In genomic region chr1:162854245-162854860, GRCh38 we compare ENCODE assay signal across 8 cellular contexts. TPM values are rescaled to one million over a fixed set of nuclear protein-coding genes. Genes with fewer than 3 reads are reported as not detected.
DNase-seq lines count a peak whose midpoint lies in the region; ATAC-seq and FAIRE-seq lines count a peak whose summit lies in the region.

No MANE protein-coding gene starts in this region.

- no peaks in the 10 kb centered on the region for H3K9me3 ChIP-seq in GM23248 (ENCODE audit: low read depth)
- H3K9me3 ChIP-seq in MG63, result no peaks in the 10 kb centered on the region

- WGBS in GM23248 (ENCODE audit: low coverage in 1 of 2, low lambda C conversion rate in 2 of 2, missing lambda C conversion rate in 2 of 2), 2 experiments, result 27 to 28% methylated on average over 4 of the region's 4 CpGs

- in situ Hi-C loops in GM23248 (cut with MboI), result loop anchor here (10.0 kb wide), 1 partner anchor 450 kb away; no protein-coding TSS in a partner anchor

- no peaks in the 10 kb centered on the region for H3K36me3 Mint-ChIP-seq in activated naive CD8-positive, alpha-beta T cell treated with anti-CD3 and anti-CD28 coated beads, Interleukin-2, amount 10 ng/mL, durations not matched to agents 7 days and 5 days

- no peaks in the 10 kb centered on the region for H3K36me3 ChIP-seq in GM23248 (ENCODE audit: low read depth)
- no peaks in the 10 kb centered on the region for H3K36me3 ChIP-seq in MG63

- no peak overlapping the region for H3K4me3 Mint-ChIP-seq in activated naive CD8-positive, alpha-beta T cell treated with anti-CD3 and anti-CD28 coated beads, Interleukin-2, amount 10 ng/mL, durations not matched to agents 7 days and 5 days

- H3F3A ChIP-seq in GM23248 (ENCODE audit: insufficient read depth), result peaks cover 36% of the 10 kb centered on the region

- POLR2A ChIA-PET in activated naive CD8-positive, alpha-beta T cell treated with anti-CD3 and anti-CD28 coated beads, Interleukin-2, amount 10 ng/mL, durations not matched to agents 7 days and 5 days (lab: Charles Lee), result no interaction called here

- no peak overlapping the region for H3K4me3 ChIP-seq in GM23248
- H3K4me3 ChIP-seq in MG63, result no peak overlapping the region

- H3K4me1 Mint-ChIP-seq in activated naive CD8-positive, alpha-beta T cell treated with anti-CD3 and anti-CD28 coated beads, Interleukin-2, amount 10 ng/mL, durations not matched to agents 7 days and 5 days, result no peaks in the 10 kb centered on the region

- FAIRE-seq in G401.6 (lab: Jason Lieb, UNC), result peak; percentile 88

- H3K79me2 ChIP-seq in GM23248 (ENCODE audit: insufficient read depth), result no peaks in the 10 kb centered on the region

- intact Hi-C loops in left cardiac atrium (cut with DNase I), result loop anchor here in 1 of 2 donors (5.0 kb wide), 1 partner anchor 463 kb away; no protein-coding TSS in a partner anchor
- intact Hi-C loops in sciatic nerve (cut with DNase I), result no loop called here

- no peaks in the 10 kb centered on the region for H3K9me3 Mint-ChIP-seq in activated naive CD8-positive, alpha-beta T cell treated with anti-CD3 and anti-CD28 coated beads, Interleukin-2, amount 10 ng/mL, durations not matched to agents 7 days and 5 days

- peaks cover 47% of the 10 kb centered on the region for H3K4me1 ChIP-seq in GM23248 (ENCODE audit: insufficient read depth)

- peaks cover 11% of the 10 kb centered on the region for H3K27me3 Mint-ChIP-seq in activated naive CD8-positive, alpha-beta T cell treated with anti-CD3 and anti-CD28 coated beads, Interleukin-2, amount 10 ng/mL, durations not matched to agents 7 days and 5 days

- H3K27ac ChIP-seq in GM23248, result no peak overlapping the region

- no peak overlapping the region for H3K4me2 ChIP-seq in GM23248 (ENCODE audit: unreplicated experiment)

- H3K9ac ChIP-seq in GM23248, result no peak overlapping the region

- no peak overlapping the region for H2AFZ ChIP-seq in GM23248

- H3K27me3 ChIP-seq in GM23248 (replicated peaks; ENCODE audit: insufficient read depth) (no peaks in the 10 kb centered on the region), MG63 (no peaks in the 10 kb centered on the region)

- H4K20me1 ChIP-seq in GM23248 (ENCODE audit: insufficient read depth), result no peaks in the 10 kb centered on the region

- DNase-seq in GM23248 (peak; percentile 81), MG63 (peak; percentile 64), SHP77 treated with DMSO at 0.1 percent for 48 hours (lab: John Stamatoyannopoulos, UW) (peak; percentile 69), left cardiac atrium (peak; percentile 58), sciatic nerve (ENCODE audit: low spot score) (peak; percentile 76), cortex of kidney (lab: John Stamatoyannopoulos, UW) (no peak)
- no peak for DNase-seq in activated naive CD8-positive, alpha-beta T cell treated with anti-CD3 and anti-CD28 coated beads, Interleukin-2, amount 10 ng/mL, durations not matched to agents 7 days and 5 days

- H3K9me2 ChIP-seq in GM23248 (ENCODE audit: insufficient read depth), result no peaks in the 10 kb centered on the region

- ATAC-seq in activated naive CD8-positive, alpha-beta T cell treated with anti-CD3 and anti-CD28 coated beads, Interleukin-2, amount 10 ng/mL, durations not matched to agents 7 days and 5 days (ENCODE audit: low read depth), result peak; percentile 50
- ATAC-seq in left cardiac atrium (peak in 1 of 2 donors; percentile 66), sciatic nerve (peak; percentile 76)

- no peak overlapping the region for H3K27ac Mint-ChIP-seq in activated naive CD8-positive, alpha-beta T cell treated with anti-CD3 and anti-CD28 coated beads, Interleukin-2, amount 10 ng/mL, durations not matched to agents 7 days and 5 days

RNA-seq across cellular contexts. Expression of gene CCDC190, which starts 6.6 kb away (rescaled TPM):
- total RNA-seq in GM23248 (2014; rRNA removed; shearing (Covaris generic)), result not detected in 2 replicates
- polyA plus RNA-seq in GM23248 (2016; fragmentation: Nextera tagmentation; extraction: Ambion mirVana), result not detected in 2 replicates
- not detected in 2 replicates for total RNA-seq in MG63 (2014; rRNA removed; shearing (Covaris generic); ENCODE audit: low replicate concordance)
- total RNA-seq in activated naive CD8-positive, alpha-beta T cell treated with anti-CD3 and anti-CD28 coated beads, Interleukin-2, amount 10 ng/mL, durations not matched to agents 7 days and 5 days, result not detected
- total RNA-seq in left cardiac atrium (under 1 TPM in 1 of 2 donors, not detected in 1; 0.41 TPM), sciatic nerve (0.22 TPM)

Comparison
In these comparisons a context has a peak if more than half of its experiments do, and no peak if none do; other contexts are left out.
1. DNase-seq: peak in GM23248 (single experiment), MG63 (single experiment), SHP77 treated with DMSO at 0.1 percent for 48 hours (single experiment), left cardiac atrium (single experiment) and sciatic nerve (single experiment); none in activated naive CD8-positive, alpha-beta T cell treated with anti-CD3 and anti-CD28 coated beads, Interleukin-2, amount 10 ng/mL, durations not matched to agents 7 days and 5 days (single experiment) and cortex of kidney (single experiment).